Comparison of ENCODE assay signal across 14 cellular contexts in genomic region chr4:182240161-182241130, GRCh38. TPM values are rescaled to one million over a fixed set of nuclear protein-coding genes. Genes with fewer than 3 reads are reported as not detected.
A peak's percentile ranks its signal among the peaks of the same experiment; 100 is the strongest.
DNase-seq lines count a peak whose midpoint lies in the region; ATAC-seq and TF ChIP-seq lines count a peak whose summit lies in the region.
"Had no signal": no experiment of that assay in that cellular context is flagged by ENCODE, and none has a peak within 500 bp of the region (broad histone marks: within the 10 kb centered on the region; RNA-seq: fewer than 3 reads in every experiment).

No MANE protein-coding gene starts in this region.

- peaks cover 8% of the 10 kb centered on the region for H3K4me1 ChIP-seq in endodermal cell (ENCODE audit: control insufficient read depth, insufficient read depth, low read length)

- POLR2A ChIA-PET in BJ (lab: Charles Lee): no interaction called here

- DNase-seq in BJ (ENCODE audit: low read depth): peak; percentile 46
- peak; percentile 94 for DNase-seq in NCI-H226
- DNase-seq in endodermal cell: peak; percentile 73
- DNase-seq in non-pigmented ciliary epithelial cell (ENCODE audit: low read depth): peak; percentile 61
- no peak for DNase-seq in anterior cingulate cortex (lab: John Stamatoyannopoulos, UW)
- DNase-seq: activated CD8-positive, alpha-beta memory T cell treated with anti-CD3 and anti-CD28 coated beads, Interleukin-2, amount 50 U/mL, for 48 hours; glutamatergic neuron; Kasumi-1; NCI-H69 had no signal

- no peaks in the 10 kb centered on the region for H3K9me3 ChIP-seq in endodermal cell (ENCODE audit: control insufficient read depth, low read length)

- peaks cover 7% of the 10 kb centered on the region for H3K9me3 Mint-ChIP-seq in endodermal cell

- peaks cover 31% of the 10 kb centered on the region for H3K4me1 Mint-ChIP-seq in endodermal cell

- CTCF ChIA-PET in BJ (lab: Yijun Ruan, JAX): no interaction called here

- H3K4me3 ChIP-seq in BJ (ENCODE audit: low read depth, low read length) (no peak overlapping the region), endodermal cell (ENCODE audit: low read length) (no peak overlapping the region)

- peak overlapping the region; percentile 17 for H3K9ac ChIP-seq in endodermal cell (ENCODE audit: extremely low read depth, low read length, poor library complexity, severe bottlenecking)

- WGBS in endodermal cell (ENCODE audit: insufficient coverage in 1 of 2, insufficient read length in 1 of 2), 2 experiments: 66 to 70% methylated on average over 7 to 18 of the region's 18 CpGs

- H3K27ac Mint-ChIP-seq in endodermal cell: peak overlapping the region; percentile 60

- H3K27me3 Mint-ChIP-seq in endodermal cell (ENCODE audit: insufficient read depth): no peaks in the 10 kb centered on the region

- H3K4me3 Mint-ChIP-seq in endodermal cell: no peak overlapping the region

- H3K27me3 ChIP-seq in BJ (ENCODE audit: control insufficient read depth, insufficient read depth, low read length): no peaks in the 10 kb centered on the region
- H3K27me3 ChIP-seq in endodermal cell (ENCODE audit: control insufficient read depth, insufficient read depth, low read length, poor library complexity, severe bottlenecking): no peaks in the 10 kb centered on the region

- H3K27ac ChIP-seq in endodermal cell (ENCODE audit: low read depth, low read length): peak overlapping the region; percentile 64
- H3K27ac ChIP-seq: C4-2B had no signal

- H3K36me3 ChIP-seq in BJ (ENCODE audit: control insufficient read depth, insufficient read depth, low read length): no peaks in the 10 kb centered on the region
- no peaks in the 10 kb centered on the region for H3K36me3 ChIP-seq in endodermal cell (ENCODE audit: control insufficient read depth, insufficient read depth, low read length)

- TF ChIP-seq CTCF in BJ (IDR thresholded peaks at IDR 0.05; ENCODE audit: insufficient read depth, low read depth, low read length): no peak
- TF ChIP-seq CTCF in endodermal cell (conservative IDR thresholded peaks at IDR 0.05): no peak

- peaks cover 4% of the 10 kb centered on the region for H3K36me3 Mint-ChIP-seq in endodermal cell (ENCODE audit: low read depth)

- ATAC-seq in HG03095 (IDR thresholded peaks at IDR 0.05; ENCODE audit: unreplicated experiment) (no peak), HG03469 (IDR thresholded peaks at IDR 0.05; ENCODE audit: unreplicated experiment) (no peak), GM19467 (IDR thresholded peaks at IDR 0.05; ENCODE audit: unreplicated experiment) (no peak)

RNA-seq across cellular contexts. Expression of gene TENM3, which starts 2.8 kb away (rescaled TPM):
- 9.2 and 10.8 TPM in 2 replicates for polyA plus RNA-seq in BJ (2011; rRNA removed)
- 23.5 and 42.4 TPM in 2 replicates for polyA minus RNA-seq in BJ (2011; rRNA and poly(A)+ RNA removed)
- total RNA-seq in endodermal cell: 10 to 100 TPM; 39.5 to 51.9 TPM
- polyA plus RNA-seq in endodermal cell (2013, experiment 1 of 2): 99.7 TPM
- polyA plus RNA-seq in endodermal cell (2013, experiment 2 of 2): 99.9 TPM
- total RNA-seq: T-helper 2 cell treated with Interferon-gamma antibody and Interleukin-4, amounts not matched to agents 100 ng/mL and 5 ng/mL, for 36 hours had no signal

Comparison
In these comparisons a context has a peak if more than half of its experiments do, and no peak if none do; other contexts are left out.
1. DNase-seq: peak in BJ (single experiment), NCI-H226 (single experiment), endodermal cell (single experiment) and non-pigmented ciliary epithelial cell (single experiment); none in anterior cingulate cortex (0 of 58).